Comparison of ENCODE assay signal across 22 cellular contexts in genomic region chr5:179406031-179406681, GRCh38.
DNase-seq lines count a peak whose midpoint lies in the region; ATAC-seq, FAIRE-seq and TF ChIP-seq lines count a peak whose summit lies in the region.
"Had no signal": no experiment of that assay in that cellular context is flagged by ENCODE, and none has a peak within 500 bp of the region (broad histone marks: within the 10 kb centered on the region; RNA-seq: fewer than 3 reads in every experiment).

No MANE protein-coding gene starts in this region.

- no peak overlapping the region for H3K4me3 Mint-ChIP-seq in endodermal cell
- H3K4me3 Mint-ChIP-seq: naive thymus-derived CD8-positive, alpha-beta T cell had no signal

- ATAC-seq in Right ventricle myocardium superior (ENCODE audit: poor library complexity): no peak
- ATAC-seq in HG02610 (IDR thresholded peaks at IDR 0.05; ENCODE audit: unreplicated experiment): no peak
- no peak for ATAC-seq in HG02678 (IDR thresholded peaks at IDR 0.05; ENCODE audit: unreplicated experiment)
- ATAC-seq: naive thymus-derived CD8-positive, alpha-beta T cell; SK-N-SH treated with all-trans-retinoic acid at 6 μM for 48 hours had no signal

- no peaks in the 10 kb centered on the region for H3K36me3 Mint-ChIP-seq in endodermal cell (ENCODE audit: low read depth)

- H3K27ac ChIP-seq in endodermal cell (ENCODE audit: low read depth, low read length) (no peak overlapping the region), kidney (ENCODE audit: low read depth in 2 of 2, low read length in 2 of 2) (no peak overlapping the region)
- H3K27ac ChIP-seq: PC-9 had no signal

- no peaks in the 10 kb centered on the region for H3K36me3 ChIP-seq in endodermal cell (ENCODE audit: control insufficient read depth, insufficient read depth, low read length)
- no peaks in the 10 kb centered on the region for H3K36me3 ChIP-seq in kidney (ENCODE audit: control insufficient read depth in 1 of 2, insufficient read depth in 2 of 2, low read length in 2 of 2)

- no peaks in the 10 kb centered on the region for H3K27me3 ChIP-seq in endodermal cell (ENCODE audit: control insufficient read depth, insufficient read depth, low read length, poor library complexity, severe bottlenecking)

- no peaks in the 10 kb centered on the region for H3K4me1 Mint-ChIP-seq in endodermal cell
- H3K4me1 Mint-ChIP-seq: naive thymus-derived CD8-positive, alpha-beta T cell had no signal

- no peaks in the 10 kb centered on the region for H3K27me3 Mint-ChIP-seq in endodermal cell (ENCODE audit: insufficient read depth)

- peaks cover 23% of the 10 kb centered on the region for H3K9me3 Mint-ChIP-seq in endodermal cell

- H3K9ac ChIP-seq in endodermal cell (ENCODE audit: extremely low read depth, low read length, poor library complexity, severe bottlenecking) (no peak overlapping the region), kidney (ENCODE audit: low read length in 2 of 2) (no peak overlapping the region)

- WGBS in endodermal cell (ENCODE audit: insufficient coverage in 1 of 2, insufficient read length in 1 of 2), 2 experiments: 89 to 98% methylated on average over 8 to 14 of the region's 14 CpGs

- intact Hi-C loops in cardiac septum (cut with DNase I): no loop called here
- intact Hi-C loops in Right ventricle myocardium superior (cut with DNase I): no loop called here
- intact Hi-C loops in kidney (cut with DNase I): no loop called here

- H3K27ac Mint-ChIP-seq in endodermal cell: no peak overlapping the region
- H3K27ac Mint-ChIP-seq: naive thymus-derived CD8-positive, alpha-beta T cell; progenitor cell of endocrine pancreas had no signal

- DNase-seq in cardiac septum (ENCODE audit: low spot score) (peak; percentile 73), Right ventricle myocardium superior (no peak), endodermal cell (peak; percentile 35), kidney (peak; percentile 55), NCI-H2029 (lab: John Stamatoyannopoulos, UW) (no peak), RPMI8226 (no peak)
- DNase-seq: activated CD4-positive, alpha-beta T cell treated with anti-CD3 and anti-CD28 coated beads for 4 hours; activated gamma-delta T cell; aorta; C1 segment of cervical spinal cord; cortex of kidney; DMS153; naive thymus-derived CD8-positive, alpha-beta T cell; NCI-H1436; PC-9 had no signal

- H3K4me3 ChIP-seq in endodermal cell (ENCODE audit: low read length) (no peak overlapping the region), kidney (ENCODE audit: low read length in 2 of 2) (no peak overlapping the region)
- H3K4me3 ChIP-seq: PC-9 had no signal

- no peak for FAIRE-seq in kidney (lab: Jason Lieb, UNC)
- FAIRE-seq: A204.1, endothelial cell of umbilical vein, HTR-8/SVneo had no signal

- TF ChIP-seq CTCF in endodermal cell (conservative IDR thresholded peaks at IDR 0.05): no peak
- no peak for TF ChIP-seq CTCF in kidney (IDR thresholded peaks at IDR 0.05; ENCODE audit: borderline replicate concordance, extremely low read depth, insufficient read depth)

- H3K4me1 ChIP-seq in endodermal cell (ENCODE audit: control insufficient read depth, insufficient read depth, low read length) (no peaks in the 10 kb centered on the region), kidney (ENCODE audit: control insufficient read depth in 1 of 2, insufficient read depth in 1 of 2, low read depth in 1 of 2, low read length in 2 of 2) (no peaks in the 10 kb centered on the region)

- peaks cover 13% of the 10 kb centered on the region for H3K9me3 ChIP-seq in endodermal cell (ENCODE audit: control insufficient read depth, low read length)
- peaks cover 2 to 10% of the 10 kb centered on the region in 2 donors for H3K9me3 ChIP-seq in kidney (ENCODE audit: control insufficient read depth in 1 of 2, low read length in 2 of 2)

Comparison
In these comparisons a context has a peak if more than half of its experiments do, and no peak if none do; other contexts are left out.
1. DNase-seq: peak in cardiac septum (single experiment), endodermal cell (single experiment) and kidney (single experiment); none in Right ventricle myocardium superior (single experiment), NCI-H2029 (single experiment) and RPMI8226 (single experiment).